Comparison of ENCODE assay signal across 1 cellular context in genomic region chr6:30516754-30517076, GRCh38.
TF ChIP-seq lines count a peak whose summit lies in the region.

No MANE protein-coding gene starts in this region.

TF ChIP-seq in GM12878, 131 proteins besides CTCF, POLR2A, EP300 and RAD21:
- TF ChIP-seq NFIC (IDR thresholded peaks at IDR 0.05; ENCODE audit: low read depth, low read length) (0 out of 2 replicates have a peak, but pooled peaks have one; percentile 16), YY1 (IDR thresholded peaks at IDR 0.05; ENCODE audit: low read depth, low read length) (peak; percentile 72; the same call in 1 of the 2 replicates)
